In the genomic region with DNA sequence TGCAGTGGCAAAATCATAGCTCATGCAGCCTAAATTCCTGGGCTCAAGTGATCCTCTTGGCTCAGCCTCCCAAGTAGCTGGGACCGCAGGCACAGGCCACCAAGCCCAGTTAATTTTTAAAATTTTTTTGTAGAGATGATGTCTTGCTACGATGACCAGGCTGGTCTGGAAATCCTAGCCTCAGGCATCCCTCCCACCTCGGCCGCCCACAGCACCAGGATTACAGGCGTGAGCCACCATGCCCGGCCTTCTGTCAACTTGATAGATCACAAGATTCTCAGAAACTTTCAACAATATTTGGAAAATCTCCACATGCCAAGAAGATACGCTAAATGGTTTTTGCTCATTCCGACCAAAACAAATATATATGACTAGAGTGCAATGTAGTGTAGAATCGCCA, we compare ENCODE assay signal across 1 cellular context.
TF ChIP-seq lines count a peak whose summit lies in the region.

No MANE protein-coding gene starts in this region.

TF ChIP-seq in WTC11, 78 proteins besides CTCF, POLR2A, EP300 and RAD21 (continued from another document):
- TF ChIP-seq, protein P1, sequence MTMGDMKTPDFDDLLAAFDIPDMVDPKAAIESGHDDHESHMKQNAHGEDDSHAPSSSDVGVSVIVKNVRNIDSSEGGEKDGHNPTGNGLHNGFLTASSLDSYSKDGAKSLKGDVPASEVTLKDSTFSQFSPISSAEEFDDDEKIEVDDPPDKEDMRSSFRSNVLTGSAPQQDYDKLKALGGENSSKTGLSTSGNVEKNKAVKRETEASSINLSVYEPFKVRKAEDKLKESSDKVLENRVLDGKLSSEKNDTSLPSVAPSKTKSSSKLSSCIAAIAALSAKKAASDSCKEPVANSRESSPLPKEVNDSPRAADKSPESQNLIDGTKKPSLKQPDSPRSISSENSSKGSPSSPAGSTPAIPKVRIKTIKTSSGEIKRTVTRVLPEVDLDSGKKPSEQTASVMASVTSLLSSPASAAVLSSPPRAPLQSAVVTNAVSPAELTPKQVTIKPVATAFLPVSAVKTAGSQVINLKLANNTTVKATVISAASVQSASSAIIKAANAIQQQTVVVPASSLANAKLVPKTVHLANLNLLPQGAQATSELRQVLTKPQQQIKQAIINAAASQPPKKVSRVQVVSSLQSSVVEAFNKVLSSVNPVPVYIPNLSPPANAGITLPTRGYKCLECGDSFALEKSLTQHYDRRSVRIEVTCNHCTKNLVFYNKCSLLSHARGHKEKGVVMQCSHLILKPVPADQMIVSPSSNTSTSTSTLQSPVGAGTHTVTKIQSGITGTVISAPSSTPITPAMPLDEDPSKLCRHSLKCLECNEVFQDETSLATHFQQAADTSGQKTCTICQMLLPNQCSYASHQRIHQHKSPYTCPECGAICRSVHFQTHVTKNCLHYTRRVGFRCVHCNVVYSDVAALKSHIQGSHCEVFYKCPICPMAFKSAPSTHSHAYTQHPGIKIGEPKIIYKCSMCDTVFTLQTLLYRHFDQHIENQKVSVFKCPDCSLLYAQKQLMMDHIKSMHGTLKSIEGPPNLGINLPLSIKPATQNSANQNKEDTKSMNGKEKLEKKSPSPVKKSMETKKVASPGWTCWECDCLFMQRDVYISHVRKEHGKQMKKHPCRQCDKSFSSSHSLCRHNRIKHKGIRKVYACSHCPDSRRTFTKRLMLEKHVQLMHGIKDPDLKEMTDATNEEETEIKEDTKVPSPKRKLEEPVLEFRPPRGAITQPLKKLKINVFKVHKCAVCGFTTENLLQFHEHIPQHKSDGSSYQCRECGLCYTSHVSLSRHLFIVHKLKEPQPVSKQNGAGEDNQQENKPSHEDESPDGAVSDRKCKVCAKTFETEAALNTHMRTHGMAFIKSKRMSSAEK (CRISPR knock-in tag; IDR thresholded peaks at IDR 0.05; ENCODE audit: borderline replicate concordance), result no peak
- TF ChIP-seq ZNF263 (CRISPR knock-in tag; IDR thresholded peaks at IDR 0.05; ENCODE audit: low read depth) (no peak), ZNF396 (CRISPR knock-in tag; IDR thresholded peaks at IDR 0.05; ENCODE audit: borderline replicate concordance) (no peak), ZNF671 (CRISPR knock-in tag; IDR thresholded peaks at IDR 0.05) (no peak), GABPB1 (CRISPR knock-in tag; IDR thresholded peaks at IDR 0.05) (no peak), GRHL2 (CRISPR knock-in tag; IDR thresholded peaks at IDR 0.05; ENCODE audit: insufficient replicate concordance, severe bottlenecking) (no peak)
- TF ChIP-seq, protein P2, sequence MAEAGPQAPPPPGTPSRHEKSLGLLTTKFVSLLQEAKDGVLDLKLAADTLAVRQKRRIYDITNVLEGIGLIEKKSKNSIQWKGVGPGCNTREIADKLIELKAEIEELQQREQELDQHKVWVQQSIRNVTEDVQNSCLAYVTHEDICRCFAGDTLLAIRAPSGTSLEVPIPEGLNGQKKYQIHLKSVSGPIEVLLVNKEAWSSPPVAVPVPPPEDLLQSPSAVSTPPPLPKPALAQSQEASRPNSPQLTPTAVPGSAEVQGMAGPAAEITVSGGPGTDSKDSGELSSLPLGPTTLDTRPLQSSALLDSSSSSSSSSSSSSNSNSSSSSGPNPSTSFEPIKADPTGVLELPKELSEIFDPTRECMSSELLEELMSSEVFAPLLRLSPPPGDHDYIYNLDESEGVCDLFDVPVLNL (CRISPR knock-in tag; IDR thresholded peaks at IDR 0.05; ENCODE audit: borderline replicate concordance, low read depth), result no peak
- TF ChIP-seq, protein P3, sequence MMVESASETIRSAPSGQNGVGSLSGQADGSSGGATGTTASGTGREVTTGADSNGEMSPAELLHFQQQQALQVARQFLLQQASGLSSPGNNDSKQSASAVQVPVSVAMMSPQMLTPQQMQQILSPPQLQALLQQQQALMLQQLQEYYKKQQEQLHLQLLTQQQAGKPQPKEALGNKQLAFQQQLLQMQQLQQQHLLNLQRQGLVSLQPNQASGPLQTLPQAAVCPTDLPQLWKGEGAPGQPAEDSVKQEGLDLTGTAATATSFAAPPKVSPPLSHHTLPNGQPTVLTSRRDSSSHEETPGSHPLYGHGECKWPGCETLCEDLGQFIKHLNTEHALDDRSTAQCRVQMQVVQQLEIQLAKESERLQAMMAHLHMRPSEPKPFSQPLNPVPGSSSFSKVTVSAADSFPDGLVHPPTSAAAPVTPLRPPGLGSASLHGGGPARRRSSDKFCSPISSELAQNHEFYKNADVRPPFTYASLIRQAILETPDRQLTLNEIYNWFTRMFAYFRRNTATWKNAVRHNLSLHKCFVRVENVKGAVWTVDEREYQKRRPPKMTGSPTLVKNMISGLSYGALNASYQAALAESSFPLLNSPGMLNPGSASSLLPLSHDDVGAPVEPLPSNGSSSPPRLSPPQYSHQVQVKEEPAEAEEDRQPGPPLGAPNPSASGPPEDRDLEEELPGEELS (CRISPR knock-in tag; IDR thresholded peaks at IDR 0.05), result no peak
